In genomic region chr3:55775366-55775765, GRCh38 we compare ENCODE assay signal across 25 cellular contexts.
"Had no signal": no experiment of that assay in that cellular context is flagged by ENCODE, and none has a peak within 500 bp of the region (broad histone marks: within the 10 kb centered on the region; RNA-seq: fewer than 3 reads in every experiment).

No MANE protein-coding gene starts in this region.

- H3K36me3 ChIP-seq: colonic mucosa, esophagus squamous epithelium, gastrocnemius medialis, heart right ventricle, left lung, lower lobe of right lung had no signal

- H3K27ac Mint-ChIP-seq: dendritic cell treated with granulocyte-macrophage colony-stimulating factor and Interleukin-4, amounts not matched to agents 40 ng/mL and 50 ng/mL, for 4 days; effector memory CD8-positive, alpha-beta T cell; endodermal cell; mesothelial cell of epicardium; naive B cell had no signal

- H3K4me3 Mint-ChIP-seq: dendritic cell treated with granulocyte-macrophage colony-stimulating factor and Interleukin-4, amounts not matched to agents 40 ng/mL and 50 ng/mL, for 4 days; effector memory CD8-positive, alpha-beta T cell; endodermal cell; mesothelial cell of epicardium; naive B cell had no signal

- H3K4me3 ChIP-seq: colonic mucosa, esophagus squamous epithelium, gastrocnemius medialis, heart right ventricle, left lung, lower lobe of right lung, mucosa of descending colon had no signal

- DNase-seq: colonic mucosa; cortex of kidney; effector CD8-positive, alpha-beta T cell; effector memory CD8-positive, alpha-beta T cell; endodermal cell; erythroblast; esophagus squamous epithelium; foreskin fibroblast; foreskin melanocyte; gastrocnemius medialis; glutamatergic neuron; head of caudate nucleus; heart right ventricle; hippocampal formation; left cardiac atrium; left lung; left ventricle myocardium superior; lower lobe of right lung; mesenchymal stem cell; mucosa of descending colon; naive B cell had no signal

- H3K36me3 Mint-ChIP-seq: mesothelial cell of epicardium, naive B cell had no signal

- H3K9me3 ChIP-seq: colonic mucosa, esophagus squamous epithelium, gastrocnemius medialis, heart right ventricle, left lung, lower lobe of right lung, mucosa of descending colon had no signal

- H3K27ac ChIP-seq: colonic mucosa, epithelial cell of prostate, esophagus squamous epithelium, gastrocnemius medialis, heart right ventricle, left lung, lower lobe of right lung had no signal

- H3K9me3 Mint-ChIP-seq: dendritic cell treated with granulocyte-macrophage colony-stimulating factor and Interleukin-4, amounts not matched to agents 40 ng/mL and 50 ng/mL, for 4 days; endodermal cell had no signal

- H3K4me1 Mint-ChIP-seq: naive B cell had no signal

- H3K4me1 ChIP-seq: colonic mucosa, esophagus squamous epithelium, gastrocnemius medialis, heart right ventricle, left lung, lower lobe of right lung had no signal

- ATAC-seq: effector memory CD8-positive, alpha-beta T cell; esophagus mucosa; gastrocnemius medialis; heart right ventricle; left cardiac atrium; left lung; left ventricle myocardium superior; lower lobe of right lung; mucosa of descending colon had no signal

- H3K27me3 Mint-ChIP-seq: dendritic cell treated with granulocyte-macrophage colony-stimulating factor and Interleukin-4, amounts not matched to agents 40 ng/mL and 50 ng/mL, for 4 days; effector memory CD8-positive, alpha-beta T cell had no signal
